In the genomic region with DNA sequence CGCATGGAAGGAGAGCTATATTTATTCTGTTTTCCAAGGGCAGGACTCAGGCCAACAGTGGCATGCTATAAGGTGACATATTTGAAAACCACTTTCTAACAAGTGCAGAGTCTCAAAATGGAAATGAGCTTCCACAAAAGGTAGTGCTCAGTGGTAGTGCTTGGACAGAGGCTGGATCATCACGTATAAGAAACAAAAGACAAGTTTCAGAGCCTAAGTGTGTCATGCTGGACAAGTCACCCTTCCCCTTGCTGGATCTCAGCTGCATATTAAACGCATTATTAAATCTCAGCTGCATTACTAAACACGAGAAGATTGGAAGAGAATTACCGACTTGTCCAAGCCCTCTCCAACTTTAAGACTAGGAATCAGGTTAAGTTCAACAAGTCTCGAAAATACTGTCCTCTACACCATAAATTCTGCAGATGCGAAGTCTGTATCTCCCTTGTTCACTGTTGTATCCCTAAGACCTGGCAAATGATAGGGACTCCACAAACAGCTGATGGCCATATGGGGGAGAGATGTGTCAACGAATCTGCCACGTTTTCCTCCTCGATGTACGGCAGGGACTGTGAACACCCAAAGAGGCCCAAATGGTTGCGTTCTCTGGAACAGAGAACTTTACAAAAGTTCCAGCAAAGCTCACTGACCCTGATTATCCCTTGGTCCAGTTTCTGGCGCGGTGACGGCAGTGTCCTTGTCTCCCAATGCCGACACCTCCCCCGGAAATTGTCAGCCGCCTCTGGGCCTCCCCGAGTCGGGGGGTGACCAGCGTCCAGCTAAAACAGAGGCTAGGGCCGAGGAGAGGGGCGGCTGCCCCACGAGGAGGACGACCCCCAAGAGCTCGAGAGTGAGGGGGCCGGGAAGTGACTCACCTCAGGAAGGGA, we compare ENCODE assay signal across 8 cellular contexts. TPM values are rescaled to one million over a fixed set of nuclear protein-coding genes. Genes with fewer than 3 reads are reported as not detected.
DNase-seq lines count a peak whose midpoint lies in the region; ATAC-seq and TF ChIP-seq lines count a peak whose summit lies in the region.

No MANE protein-coding gene starts in this region.

- H3K9me3 ChIP-seq in CD4-positive, alpha-beta T cell (ENCODE audit: control insufficient read depth, low read length) = no peaks in the 10 kb centered on the region
- H3K9me3 ChIP-seq in lower lobe of right lung = no peaks in the 10 kb centered on the region

- intact Hi-C loops in CD4-positive, alpha-beta T cell (cut with DNase I, micrococcal nuclease) = loop anchor here in 1 of 2 experiments (2.0 to 10.0 kb wide), 2 partner anchors 122 to 466 kb away; partner anchors contain the start of gene SLC66A3
- intact Hi-C loops in lower lobe of right lung (cut with DNase I) = no loop called here

- no peaks in the 10 kb centered on the region for H3K27me3 ChIP-seq in CD4-positive, alpha-beta T cell (ENCODE audit: control insufficient read depth, insufficient read depth, low read length)
- H3K27me3 ChIP-seq in lower lobe of right lung (ENCODE audit: low read depth) = no peaks in the 10 kb centered on the region

- peak; percentile 16 for ATAC-seq in CD4-positive, alpha-beta T cell (ENCODE audit: poor library complexity)
- peak; percentile 36 for ATAC-seq in GM19463 (IDR thresholded peaks at IDR 0.05; ENCODE audit: unreplicated experiment)
- ATAC-seq in lower lobe of right lung = peak; percentile 61 to 72

- H3K4me1 ChIP-seq in lower lobe of right lung = peaks cover 17% of the 10 kb centered on the region
- H3K4me1 ChIP-seq in urinary bladder (ENCODE audit: insufficient read depth) = peaks cover 3% of the 10 kb centered on the region

- CTCF ChIA-PET in CD4-positive, alpha-beta T cell (lab: Charles Lee) = no interaction called here

- no peak overlapping the region for H3K4me3 Mint-ChIP-seq in CD4-positive, alpha-beta T cell

- no peak overlapping the region for H3K27ac Mint-ChIP-seq in CD4-positive, alpha-beta T cell

- TF ChIP-seq CTCF in CD4-positive, alpha-beta T cell (IDR thresholded peaks at IDR 0.05) = no peak
- TF ChIP-seq CTCF in lower lobe of right lung (IDR thresholded peaks at IDR 0.05) = no peak

- H3K4me3 ChIP-seq in lower lobe of right lung (peak overlapping the region; percentile 100), urinary bladder (ENCODE audit: low read depth, low read length) (peak overlapping the region; percentile 97)

- 4% methylated on average over 27 of the region's 27 CpGs for WGBS in urinary bladder

- H3K27ac ChIP-seq in CD4-positive, alpha-beta T cell (ENCODE audit: low read depth, low read length) = peak overlapping the region; percentile 89
- H3K27ac ChIP-seq in caudate nucleus (ENCODE audit: low read depth, low read length) = peak overlapping the region; percentile 72
- H3K27ac ChIP-seq in lower lobe of right lung = peak overlapping the region; percentile 96
- H3K27ac ChIP-seq in urinary bladder (ENCODE audit: low read depth) = peak overlapping the region; percentile 64

- peaks cover 12% of the 10 kb centered on the region for H3K4me1 Mint-ChIP-seq in CD4-positive, alpha-beta T cell (ENCODE audit: low read depth)

- H3K27me3 Mint-ChIP-seq in CD4-positive, alpha-beta T cell = no peaks in the 10 kb centered on the region

- H3K9me3 Mint-ChIP-seq in CD4-positive, alpha-beta T cell = no peaks in the 10 kb centered on the region

- H3K36me3 ChIP-seq in lower lobe of right lung (peaks cover 9% of the 10 kb centered on the region), urinary bladder (ENCODE audit: insufficient read depth) (no peaks in the 10 kb centered on the region)

- DNase-seq in CD4-positive, alpha-beta T cell = peak in 3 of 10 experiments; percentile 3 to 9 (median 7)
- DNase-seq in HT-29 (ENCODE audit: low spot score) (peak; percentile 34), caudate nucleus (lab: John Stamatoyannopoulos, UW) (peak in 7 of 61 donors; percentile 31 to 67 (median 43)), lower lobe of right lung (peak; percentile 61), NCI-H69 (lab: John Stamatoyannopoulos, UW) (no peak), NK-92 (lab: John Stamatoyannopoulos, UW; ENCODE audit: unreplicated experiment) (no peak)

- POLR2A ChIA-PET in CD4-positive, alpha-beta T cell (lab: Charles Lee) = interaction anchor here (0.6 to 3.0 kb wide), 6 partner anchors 9 to 467 kb away, joined by 3 to 10 read pairs (median 3); partner anchors contain the start of gene ODC1

- H3K36me3 Mint-ChIP-seq in CD4-positive, alpha-beta T cell (ENCODE audit: low read depth) = peaks cover 7% of the 10 kb centered on the region

RNA-seq across cellular contexts. Expression of gene NOL10, which starts 0.6 kb away (rescaled TPM):
- 10 to 100 TPM; 19.0 to 19.6 TPM for total RNA-seq in CD4-positive, alpha-beta T cell
- total RNA-seq in HT-29 (2014; rRNA removed; shearing (Covaris generic)) = 19.0 and 20.5 TPM in 2 replicates
- total RNA-seq in lower lobe of right lung (17.2 TPM), urinary bladder (37.2 TPM)
- polyA plus RNA-seq in urinary bladder = 11.0 TPM

RNA-seq across cellular contexts. Expression of gene ATP6V1C2, which starts 32.3 kb away (rescaled TPM):
- total RNA-seq in CD4-positive, alpha-beta T cell = not detected
- not detected in 2 replicates for total RNA-seq in HT-29 (2014; rRNA removed; shearing (Covaris generic))
- 1.7 TPM for total RNA-seq in lower lobe of right lung
- total RNA-seq in urinary bladder = 0.21 TPM
- polyA plus RNA-seq in urinary bladder = 0.56 TPM

Comparison
In these comparisons a context has a peak if more than half of its experiments do, and no peak if none do; other contexts are left out.
1. ATAC-seq: peak in every context shown above with its lines; median percentile 66 in lower lobe of right lung; 36 in GM19463; 16 in CD4-positive, alpha-beta T cell.
2. DNase-seq: peak in HT-29 (single experiment) and lower lobe of right lung (single experiment); none in NCI-H69 (single experiment) and NK-92 (single experiment).
3. Peak in every context shown above with its lines, with median percentiles within 50 percentile points of each other: H3K27ac ChIP-seq.